21 cellular contexts compared by ENCODE assay signal in the genomic region with DNA sequence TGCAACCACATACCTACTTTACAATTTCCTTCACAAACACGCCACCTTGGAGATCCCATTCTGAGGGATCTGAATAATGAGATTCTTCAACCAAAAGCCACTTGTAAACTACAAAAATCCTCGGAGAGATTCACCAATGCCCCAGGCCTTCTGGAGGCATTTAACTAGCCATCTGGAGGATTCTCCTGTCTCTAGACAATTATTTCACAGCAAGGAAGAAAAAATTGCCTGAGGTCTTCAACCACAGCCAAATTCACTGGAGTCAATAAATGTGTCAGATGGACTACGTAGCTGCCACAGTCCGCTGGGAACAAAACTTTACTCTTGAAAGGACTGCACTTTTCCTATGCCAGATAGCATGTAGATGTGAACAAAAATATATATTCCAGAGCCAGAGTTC. TPM values are rescaled to one million over a fixed set of nuclear protein-coding genes. Genes with fewer than 3 reads are reported as not detected.
A peak's percentile ranks its signal among the peaks of the same experiment; 100 is the strongest.
DNase-seq lines count a peak whose midpoint lies in the region; ATAC-seq and TF ChIP-seq lines count a peak whose summit lies in the region.
"Had no signal": no experiment of that assay in that cellular context is flagged by ENCODE, and none has a peak within 500 bp of the region (broad histone marks: within the 10 kb centered on the region; RNA-seq: fewer than 3 reads in every experiment).

No MANE protein-coding gene starts in this region.

- intact Hi-C loops in mammary epithelial cell (cut with micrococcal nuclease): no loop called here

- H4K20me1 ChIP-seq in GM23338 (replicated peaks; ENCODE audit: insufficient read depth) (no peaks in the 10 kb centered on the region; the same call in 1 of the 2 replicates), mammary epithelial cell (ENCODE audit: insufficient read depth, low read length) (no peaks in the 10 kb centered on the region)

- no TSS peak for BruUV-seq in mammary epithelial cell (replicated peaks; lab: Mats Ljungman, UMichigan)

- CTCF ChIA-PET in mammary epithelial cell (lab: Charles Lee; ENCODE audit: low non-redundant PET): no interaction called here

- 57% methylated on average over 4 of the region's 4 CpGs for WGBS in mammary epithelial cell (ENCODE audit: low coverage, missing lambda C conversion rate)
- WGBS in endodermal cell (ENCODE audit: insufficient coverage in 1 of 2, insufficient read length in 1 of 2), 2 experiments: 78 to 93% methylated on average over 2 to 4 of the region's 4 CpGs

- H3K4me3 Mint-ChIP-seq in GM23338: no peak overlapping the region
- H3K4me3 Mint-ChIP-seq in mesothelial cell of epicardium: no peak overlapping the region
- no peak overlapping the region for H3K4me3 Mint-ChIP-seq in endodermal cell
- H3K4me3 Mint-ChIP-seq: CD8-positive, alpha-beta memory T cell; H9; T-cell had no signal

- in situ Hi-C loops in mammary epithelial cell (cut with MboI; ENCODE audit: low sequenced_read_pairs in 2 of 2): no loop called here

- DNase-seq in GM23338 (ENCODE audit: low spot score): no peak
- peak; percentile 46 for DNase-seq in NCI-H2171 (lab: John Stamatoyannopoulos, UW)
- DNase-seq in NCI-H82 treated with DMSO at 0.1 percent for 48 hours (lab: John Stamatoyannopoulos, UW; ENCODE audit: unreplicated experiment): peak; percentile 28
- DNase-seq in mesothelial cell of epicardium (ENCODE audit: low spot score in 2 of 2, unreplicated experiment in 2 of 2): no peak
- no peak for DNase-seq in mammary epithelial cell
- no peak for DNase-seq in endodermal cell
- no peak for DNase-seq in NOMO-1 treated with DMSO at 0.1 percent for 48 hours (lab: John Stamatoyannopoulos, UW; ENCODE audit: unreplicated experiment)
- DNase-seq in inferior parietal cortex (ENCODE audit: extremely low spot score): no peak
- DNase-seq: ACHN; C1 segment of cervical spinal cord; CD8-positive, alpha-beta memory T cell; DMS79; H9; IMR-90; NCI-H1417 treated with DMSO at 0.1 percent for 48 hours; NCI-H2029; NCI-H510A treated with DMSO at 0.1 percent for 48 hours; Right ventricle myocardium superior; T-cell had no signal

- H3K4me3 ChIP-seq in GM23338: no peak overlapping the region
- no peak overlapping the region for H3K4me3 ChIP-seq in mammary epithelial cell (replicated peaks in 1 of 3; ENCODE audit: insufficient read depth in 1 of 3, low read depth in 2 of 3, low read length in 3 of 3)
- no peak overlapping the region for H3K4me3 ChIP-seq in endodermal cell (ENCODE audit: low read length)

- H3K36me3 Mint-ChIP-seq in GM23338 (ENCODE audit: low read depth): no peaks in the 10 kb centered on the region
- no peaks in the 10 kb centered on the region for H3K36me3 Mint-ChIP-seq in mesothelial cell of epicardium
- no peaks in the 10 kb centered on the region for H3K36me3 Mint-ChIP-seq in endodermal cell (ENCODE audit: low read depth)
- H3K36me3 Mint-ChIP-seq: T-cell had no signal

- H3K4me1 ChIP-seq in GM23338 (ENCODE audit: insufficient read depth) (no peaks in the 10 kb centered on the region; the same call in 1 of the 2 replicates), mammary epithelial cell (ENCODE audit: insufficient read depth, low read length) (no peaks in the 10 kb centered on the region), endodermal cell (ENCODE audit: control insufficient read depth, insufficient read depth, low read length) (no peaks in the 10 kb centered on the region)

- H3K27me3 Mint-ChIP-seq in GM23338 (ENCODE audit: insufficient read depth, low read depth, poor library complexity): peaks cover 1% of the 10 kb centered on the region
- no peaks in the 10 kb centered on the region for H3K27me3 Mint-ChIP-seq in mesothelial cell of epicardium (ENCODE audit: low read depth)
- H3K27me3 Mint-ChIP-seq in endodermal cell (ENCODE audit: insufficient read depth): no peaks in the 10 kb centered on the region

- H3K4me1 Mint-ChIP-seq in GM23338: peaks cover 10% of the 10 kb centered on the region
- peaks cover 13% of the 10 kb centered on the region for H3K4me1 Mint-ChIP-seq in mesothelial cell of epicardium
- H3K4me1 Mint-ChIP-seq in endodermal cell: peaks cover 10% of the 10 kb centered on the region
- H3K4me1 Mint-ChIP-seq: T-cell had no signal

- no peaks in the 10 kb centered on the region for H3K36me3 ChIP-seq in GM23338 (ENCODE audit: insufficient read depth)
- no peaks in the 10 kb centered on the region for H3K36me3 ChIP-seq in mammary epithelial cell (ENCODE audit: insufficient read depth, low read length)
- no peaks in the 10 kb centered on the region for H3K36me3 ChIP-seq in endodermal cell (ENCODE audit: control insufficient read depth, insufficient read depth, low read length)

- no peak for ATAC-seq in GM23338
- ATAC-seq: T-cell had no signal

- H3K9ac ChIP-seq in mammary epithelial cell (ENCODE audit: insufficient read depth, low read length): no peak overlapping the region
- H3K9ac ChIP-seq in endodermal cell (ENCODE audit: extremely low read depth, low read length, poor library complexity, severe bottlenecking): no peak overlapping the region

- H3F3A ChIP-seq in GM23338 (replicated peaks; ENCODE audit: low read depth): no peaks in the 10 kb centered on the region

- 0 out of 2 replicates have a peak, but pooled peaks cover 3% of the 10 kb centered on the region for H3K9me2 ChIP-seq in GM23338 (ENCODE audit: insufficient read depth)

- dilution Hi-C loops in mammary epithelial cell (cut with HindIII; ENCODE audit: low sequenced_read_pairs): no loop called here

- H3K9me3 ChIP-seq in mammary epithelial cell (replicated peaks; ENCODE audit: insufficient read depth, low read length) (no peaks in the 10 kb centered on the region), endodermal cell (ENCODE audit: control insufficient read depth, low read length) (no peaks in the 10 kb centered on the region)

- H3K27me3 ChIP-seq in GM23338 (ENCODE audit: insufficient read depth): no peaks in the 10 kb centered on the region
- H3K27me3 ChIP-seq in mammary epithelial cell (ENCODE audit: insufficient read depth, low read length): peaks cover 4% of the 10 kb centered on the region
- H3K27me3 ChIP-seq in endodermal cell (ENCODE audit: control insufficient read depth, insufficient read depth, low read length, poor library complexity, severe bottlenecking): no peaks in the 10 kb centered on the region

- H3K27ac Mint-ChIP-seq in GM23338 (no peak overlapping the region), mesothelial cell of epicardium (peak overlapping the region; percentile 35), endodermal cell (no peak overlapping the region)
- H3K27ac Mint-ChIP-seq: CD8-positive, alpha-beta memory T cell; T-cell had no signal

- TF ChIP-seq CTCF in GM23338 (conservative IDR thresholded peaks at IDR 0.05; ENCODE audit: low read depth in 2 of 2) (no peak), mesothelial cell of epicardium (IDR thresholded peaks at IDR 0.05; ENCODE audit: unreplicated experiment) (no peak), mammary epithelial cell (conservative IDR thresholded peaks at IDR 0.05 in 1 of 2, IDR thresholded peaks at IDR 0.05 in 1 of 2; ENCODE audit: extremely low read depth in 1 of 2, insufficient read depth in 1 of 2, low read depth in 1 of 2, low read length in 2 of 2) (no peak), endodermal cell (conservative IDR thresholded peaks at IDR 0.05) (no peak)

- H3K27ac ChIP-seq in GM23338 (ENCODE audit: low read depth): no peak overlapping the region
- H3K27ac ChIP-seq in mammary epithelial cell (ENCODE audit: insufficient read depth, low read depth, low read length): no peak overlapping the region
- no peak overlapping the region for H3K27ac ChIP-seq in endodermal cell (ENCODE audit: low read depth, low read length)
- H3K27ac ChIP-seq: HL-60 had no signal

- H3K79me2 ChIP-seq in GM23338 (replicated peaks; ENCODE audit: insufficient read depth): no peaks in the 10 kb centered on the region
- H3K79me2 ChIP-seq in mammary epithelial cell (ENCODE audit: insufficient read depth, low read length): no peaks in the 10 kb centered on the region

- H3K9me3 Mint-ChIP-seq in GM23338 (no peaks in the 10 kb centered on the region; the same call in none of the 3 replicates), mesothelial cell of epicardium (peaks cover 6% of the 10 kb centered on the region), endodermal cell (no peaks in the 10 kb centered on the region)
- H3K9me3 Mint-ChIP-seq: H9 had no signal

- no peak overlapping the region for H3K4me2 ChIP-seq in GM23338
- H3K4me2 ChIP-seq in mammary epithelial cell (ENCODE audit: insufficient read depth, low read depth, low read length): no peak overlapping the region

- H2AFZ ChIP-seq in GM23338 (peak overlapping the region; percentile 9; the same call in 1 of the 2 replicates), mammary epithelial cell (ENCODE audit: low read depth, low read length) (no peak overlapping the region)

RNA-seq across cellular contexts. Expression of a gene that starts 19.0 kb away (rescaled TPM):
- 0.50 and 0.59 TPM in 2 replicates for total RNA-seq in GM23338 (2014; rRNA removed; shearing (Covaris generic))
- 0.12 and 0.79 TPM in 2 replicates for polyA plus RNA-seq in GM23338 (2016; fragmentation: Nextera tagmentation; extraction: Ambion mirVana)
- total RNA-seq in mesothelial cell of epicardium: 1.4 to 1.9 TPM (median 1.4 TPM) in 3 replicates
- under 1 TPM; 0.17 to 0.38 TPM for total RNA-seq in mammary epithelial cell
- 0.02 TPM for polyA plus RNA-seq in mammary epithelial cell
- not detected for polyA minus RNA-seq in mammary epithelial cell
- total RNA-seq in endodermal cell: 1 to 10 TPM in 1 of 2 donors, under 1 TPM in 1; 0.49 to 1.4 TPM
- 0.36 TPM for polyA plus RNA-seq in endodermal cell (2013, experiment 1 of 2)
- polyA plus RNA-seq in endodermal cell (2013, experiment 2 of 2): 0.08 TPM
- total RNA-seq: CD8-positive, alpha-beta memory T cell; IMR-90; MCF 10A; Right ventricle myocardium superior had no signal
- polyA plus RNA-seq: CD8-positive, alpha-beta memory T cell; IMR-90 had no signal

RNA-seq across cellular contexts. Expression of a gene that starts 25.9 kb away (rescaled TPM):
- 121 and 125 TPM in 2 replicates for total RNA-seq in GM23338 (2014; rRNA removed; shearing (Covaris generic))
- polyA plus RNA-seq in GM23338 (2016; fragmentation: Nextera tagmentation; extraction: Ambion mirVana) (74.6 and 80.9 TPM in 2 replicates), mammary epithelial cell (18.2 TPM)
- total RNA-seq in mesothelial cell of epicardium (27.5 to 28.3 TPM (median 27.5 TPM) in 3 replicates), mammary epithelial cell (10 to 100 TPM; 23.0 to 26.8 TPM), endodermal cell (10 to 100 TPM; 45.4 to 51.8 TPM)
- polyA minus RNA-seq in mammary epithelial cell: 98.2 TPM
- 34.2 TPM for polyA plus RNA-seq in endodermal cell (2013, experiment 1 of 2)
- polyA plus RNA-seq in endodermal cell (2013, experiment 2 of 2): 28.3 TPM

Comparison
In these comparisons a context has a peak if more than half of its experiments do, and no peak if none do; other contexts are left out.
1. DNase-seq: peak in NCI-H2171 (single experiment) and NCI-H82 treated with DMSO at 0.1 percent for 48 hours (single experiment); none in GM23338 (single experiment), mesothelial cell of epicardium (0 of 2), mammary epithelial cell (single experiment), endodermal cell (single experiment), NOMO-1 treated with DMSO at 0.1 percent for 48 hours (single experiment) and inferior parietal cortex (single experiment).